Comparison of ENCODE assay signal across 39 cellular contexts in the genomic region with DNA sequence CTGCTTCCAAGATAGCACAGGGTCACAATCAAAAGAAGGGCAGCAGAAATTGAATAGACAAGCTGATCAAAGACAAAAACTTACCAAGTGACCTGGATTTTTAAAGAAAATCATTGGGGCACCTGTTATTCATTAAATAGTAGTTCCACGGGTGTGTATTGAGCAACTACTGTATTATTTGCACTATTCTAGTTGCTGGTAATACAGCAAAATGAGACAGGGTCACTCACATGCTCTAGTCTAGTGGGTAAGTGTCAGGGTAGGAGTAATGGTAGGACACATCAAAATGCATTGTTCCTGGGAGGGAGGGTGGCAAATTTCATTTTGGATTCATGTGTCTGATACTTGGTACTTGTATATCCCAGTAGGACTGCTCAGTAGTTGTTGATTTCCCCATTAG.
"Had no signal": no experiment of that assay in that cellular context is flagged by ENCODE, and none has a peak within 500 bp of the region (broad histone marks: within the 10 kb centered on the region; RNA-seq: fewer than 3 reads in every experiment).

No MANE protein-coding gene starts in this region.

- H3K4me3 ChIP-seq: adrenal gland, ascending aorta, body of pancreas, breast epithelium, cardiac muscle cell had no signal

- H3K9me3 Mint-ChIP-seq: activated naive CD4-positive, alpha-beta T cell treated with anti-CD3 and anti-CD28 coated beads for 36 hours; activated naive CD4-positive, alpha-beta T cell treated with anti-CD3 and anti-CD28 coated beads, Interleukin-2, amount 10 ng/mL, durations not matched to agents 7 days and 5 days; activated naive CD4-positive, alpha-beta T cell treated with anti-CD3 and anti-CD28 coated beads, Interleukin-2, amount 50 U/mL, for 24 hours; activated naive CD4-positive, alpha-beta T cell treated with anti-CD3 and anti-CD28 coated beads, Interleukin-2, amount 50 U/mL, for 72 hours; activated naive CD8-positive, alpha-beta T cell treated with anti-CD3 and anti-CD28 coated beads for 36 hours; activated naive CD8-positive, alpha-beta T cell treated with anti-CD3 and anti-CD28 coated beads, Interleukin-2, amount 10 ng/mL, durations not matched to agents 7 days and 5 days; activated naive CD8-positive, alpha-beta T cell treated with anti-CD3 and anti-CD28 coated beads, Interleukin-2, amount 50 U/mL, for 24 hours; activated T-cell treated with anti-CD3 and anti-CD28 coated beads, Interleukin-2, amount 50 U/mL, for 24 hours; activated T-cell treated with anti-CD3 and anti-CD28 coated beads, Interleukin-2, amount 50 U/mL, for 4 hours; activated T-cell treated with anti-CD3 and anti-CD28 coated beads, Interleukin-2, amount 50 U/mL, for 72 hours; activated T-helper 1 cell treated with anti-CD3 and anti-CD28 coated beads, Interleukin-12 subunit alpha, Interleukin-12 subunit beta, Interleukin-2, Interleukin-4 antibody, amounts not matched to agents 30 ng/mL and 10 ng/mL and 1 ng/mL, durations not matched to agents 14 hours and 24 hours and 36 hours; activated T-helper 17 cell treated with anti-CD3 and anti-CD28 coated beads, Interleukin-2, amount 50 U/mL, for 72 hours; activated T-helper 2 cell treated with anti-CD3 and anti-CD28 coated beads, Interferon-gamma antibody, Interleukin-2, Interleukin-4, amounts not matched to agents 10 μg/mL and 5 μg/mL and 100 μg/mL, durations not matched to agents 14 hours and 24 hours and 36 hours; central memory CD8-positive, alpha-beta T cell had no signal

- H3K9me3 ChIP-seq: adrenal gland, ascending aorta, body of pancreas, breast epithelium had no signal

- H3K27me3 ChIP-seq: adrenal gland, ascending aorta, body of pancreas, brain microvascular endothelial cell, breast epithelium, cardiac muscle cell had no signal

- DNase-seq: activated effector memory CD4-positive, alpha-beta T cell treated with anti-CD3 and anti-CD28 coated beads, Interleukin-2, amount 50 U/mL, for 16 hours; activated effector memory CD4-positive, alpha-beta T cell treated with Interleukin-2 at 50 U/mL for 16 hours; activated gamma-delta T cell; activated gamma-delta T cell treated with Interleukin-2 at 50 U/mL for 16 hours; activated naive CD4-positive, alpha-beta T cell; activated naive CD4-positive, alpha-beta T cell treated with anti-CD3 and anti-CD28 coated beads for 36 hours; activated naive CD4-positive, alpha-beta T cell treated with anti-CD3 and anti-CD28 coated beads, Interleukin-2, amount 10 ng/mL, durations not matched to agents 7 days and 5 days; activated naive CD4-positive, alpha-beta T cell treated with anti-CD3 and anti-CD28 coated beads, Interleukin-2, amount 50 U/mL, for 16 hours; activated naive CD4-positive, alpha-beta T cell treated with Interleukin-2 at 50 U/mL for 16 hours; activated naive CD8-positive, alpha-beta T cell treated with anti-CD3 and anti-CD28 coated beads for 36 hours; activated naive CD8-positive, alpha-beta T cell treated with anti-CD3 and anti-CD28 coated beads, Interleukin-2, amount 10 ng/mL, durations not matched to agents 7 days and 5 days; activated naive CD8-positive, alpha-beta T cell treated with anti-CD3 and anti-CD28 coated beads, Interleukin-2, amount 50 U/mL, for 24 hours; activated T-cell treated with anti-CD3 and anti-CD28 coated beads for 4 hours; activated T-cell treated with anti-CD3 and anti-CD28 coated beads, Interleukin-2, amount 50 U/mL, for 1 hour; activated T-cell treated with anti-CD3 and anti-CD28 coated beads, Interleukin-2, amount 50 U/mL, for 24 hours; activated T-cell treated with anti-CD3 and anti-CD28 coated beads, Interleukin-2, amount 50 U/mL, for 4 hours; activated T-cell treated with anti-CD3 and anti-CD28 coated beads, Interleukin-2, amount 50 U/mL, for 48 hours; activated T-cell treated with anti-CD3 and anti-CD28 coated beads, Interleukin-2, amount 50 U/mL, for 72 hours; adrenal gland; amniotic stem cell; amygdala; anterior cingulate cortex; aorta; body of pancreas; brain microvascular endothelial cell; caudate nucleus; central memory CD4-positive, alpha-beta T cell; cerebellar nuclear complex had no signal

- H3K27me3 Mint-ChIP-seq: brain had no signal

- ATAC-seq: activated naive CD4-positive, alpha-beta T cell treated with anti-CD3 and anti-CD28 coated beads, Interleukin-2, amount 50 U/mL, for 72 hours; activated naive CD8-positive, alpha-beta T cell treated with anti-CD3 and anti-CD28 coated beads, Interleukin-2, amount 50 U/mL, for 24 hours; activated T-cell treated with anti-CD3 and anti-CD28 coated beads, Interleukin-2, amount 50 U/mL, for 4 hours; activated T-cell treated with anti-CD3 and anti-CD28 coated beads, Interleukin-2, amount 50 U/mL, for 72 hours; activated T-helper 17 cell treated with anti-CD3 and anti-CD28 coated beads, Interleukin-2, amount 50 U/mL, for 72 hours; body of pancreas had no signal

- H3K27ac Mint-ChIP-seq: activated naive CD4-positive, alpha-beta T cell treated with anti-CD3 and anti-CD28 coated beads for 36 hours; activated naive CD4-positive, alpha-beta T cell treated with anti-CD3 and anti-CD28 coated beads, Interleukin-2, amount 10 ng/mL, durations not matched to agents 7 days and 5 days; activated naive CD4-positive, alpha-beta T cell treated with anti-CD3 and anti-CD28 coated beads, Interleukin-2, amount 50 U/mL, for 24 hours; activated naive CD8-positive, alpha-beta T cell; activated naive CD8-positive, alpha-beta T cell treated with anti-CD3 and anti-CD28 coated beads for 36 hours; activated naive CD8-positive, alpha-beta T cell treated with anti-CD3 and anti-CD28 coated beads, Interleukin-2, amount 10 ng/mL, durations not matched to agents 7 days and 5 days; activated naive CD8-positive, alpha-beta T cell treated with anti-CD3 and anti-CD28 coated beads, Interleukin-2, amount 50 U/mL, for 24 hours; activated T-cell treated with anti-CD3 and anti-CD28 coated beads, Interleukin-2, amount 50 U/mL, for 24 hours; activated T-cell treated with anti-CD3 and anti-CD28 coated beads, Interleukin-2, amount 50 U/mL, for 72 hours; activated T-helper 1 cell treated with anti-CD3 and anti-CD28 coated beads, Interleukin-12 subunit alpha, Interleukin-12 subunit beta, Interleukin-2, Interleukin-4 antibody, amounts not matched to agents 30 ng/mL and 10 ng/mL and 1 ng/mL, durations not matched to agents 14 hours and 24 hours and 36 hours; activated T-helper 17 cell treated with anti-CD3 and anti-CD28 coated beads, Interleukin-2, amount 50 U/mL, for 72 hours; activated T-helper 2 cell treated with anti-CD3 and anti-CD28 coated beads, Interferon-gamma antibody, Interleukin-2, Interleukin-4, amounts not matched to agents 10 μg/mL and 5 μg/mL and 100 μg/mL, durations not matched to agents 14 hours and 24 hours and 36 hours; brain had no signal

- H3K27ac ChIP-seq: adrenal gland, ascending aorta, body of pancreas, brain microvascular endothelial cell, breast epithelium, cardiac muscle cell had no signal

- H3K4me1 Mint-ChIP-seq: activated naive CD4-positive, alpha-beta T cell treated with anti-CD3 and anti-CD28 coated beads, Interleukin-2, amount 10 ng/mL, durations not matched to agents 7 days and 5 days; activated naive CD4-positive, alpha-beta T cell treated with anti-CD3 and anti-CD28 coated beads, Interleukin-2, amount 50 U/mL, for 24 hours; activated naive CD8-positive, alpha-beta T cell treated with anti-CD3 and anti-CD28 coated beads for 36 hours; activated naive CD8-positive, alpha-beta T cell treated with anti-CD3 and anti-CD28 coated beads, Interleukin-2, amount 10 ng/mL, durations not matched to agents 7 days and 5 days; activated naive CD8-positive, alpha-beta T cell treated with anti-CD3 and anti-CD28 coated beads, Interleukin-2, amount 50 U/mL, for 24 hours; activated T-helper 17 cell treated with anti-CD3 and anti-CD28 coated beads, Interleukin-2, amount 50 U/mL, for 72 hours; central memory CD8-positive, alpha-beta T cell had no signal

- H3K4me3 Mint-ChIP-seq: activated naive CD4-positive, alpha-beta T cell treated with anti-CD3 and anti-CD28 coated beads for 36 hours; activated naive CD4-positive, alpha-beta T cell treated with anti-CD3 and anti-CD28 coated beads, Interleukin-2, amount 10 ng/mL, durations not matched to agents 7 days and 5 days; activated naive CD4-positive, alpha-beta T cell treated with anti-CD3 and anti-CD28 coated beads, Interleukin-2, amount 50 U/mL, for 24 hours; activated naive CD8-positive, alpha-beta T cell; activated naive CD8-positive, alpha-beta T cell treated with anti-CD3 and anti-CD28 coated beads for 36 hours; activated naive CD8-positive, alpha-beta T cell treated with anti-CD3 and anti-CD28 coated beads, Interleukin-2, amount 10 ng/mL, durations not matched to agents 7 days and 5 days; activated naive CD8-positive, alpha-beta T cell treated with anti-CD3 and anti-CD28 coated beads, Interleukin-2, amount 50 U/mL, for 24 hours; activated T-cell treated with anti-CD3 and anti-CD28 coated beads, Interleukin-2, amount 50 U/mL, for 24 hours; activated T-cell treated with anti-CD3 and anti-CD28 coated beads, Interleukin-2, amount 50 U/mL, for 4 hours; activated T-cell treated with anti-CD3 and anti-CD28 coated beads, Interleukin-2, amount 50 U/mL, for 72 hours; activated T-helper 1 cell treated with anti-CD3 and anti-CD28 coated beads, Interleukin-12 subunit alpha, Interleukin-12 subunit beta, Interleukin-2, Interleukin-4 antibody, amounts not matched to agents 30 ng/mL and 10 ng/mL and 1 ng/mL, durations not matched to agents 14 hours and 24 hours and 36 hours; activated T-helper 17 cell treated with anti-CD3 and anti-CD28 coated beads, Interleukin-2, amount 50 U/mL, for 72 hours; brain; central memory CD8-positive, alpha-beta T cell had no signal

- H3K36me3 Mint-ChIP-seq: activated naive CD4-positive, alpha-beta T cell treated with anti-CD3 and anti-CD28 coated beads, Interleukin-2, amount 10 ng/mL, durations not matched to agents 7 days and 5 days; activated naive CD4-positive, alpha-beta T cell treated with anti-CD3 and anti-CD28 coated beads, Interleukin-2, amount 50 U/mL, for 24 hours; activated naive CD4-positive, alpha-beta T cell treated with anti-CD3 and anti-CD28 coated beads, Interleukin-2, amount 50 U/mL, for 72 hours; activated naive CD8-positive, alpha-beta T cell; activated naive CD8-positive, alpha-beta T cell treated with anti-CD3 and anti-CD28 coated beads for 36 hours; activated naive CD8-positive, alpha-beta T cell treated with anti-CD3 and anti-CD28 coated beads, Interleukin-2, amount 10 ng/mL, durations not matched to agents 7 days and 5 days; brain had no signal

- H3K36me3 ChIP-seq: adrenal gland, ascending aorta, brain microvascular endothelial cell, breast epithelium, cardiac muscle cell had no signal

- H3K4me1 ChIP-seq: adrenal gland, ascending aorta, body of pancreas, breast epithelium had no signal
